ENCODE assay signal across 11 cellular contexts in genomic region chr10:132616170-132616994, GRCh38.
DNase-seq lines count a peak whose midpoint lies in the region; ATAC-seq and TF ChIP-seq lines count a peak whose summit lies in the region.
"Had no signal": no experiment of that assay in that cellular context is flagged by ENCODE, and none has a peak within 500 bp of the region (broad histone marks: within the 10 kb centered on the region; RNA-seq: fewer than 3 reads in every experiment).

No MANE protein-coding gene starts in this region.

- TF ChIP-seq CTCF in spleen (IDR thresholded peaks at IDR 0.05 in 8 of 11, conservative IDR thresholded peaks at IDR 0.05 in 3 of 11) (no peak), GM13977 (IDR thresholded peaks at IDR 0.05; ENCODE audit: extremely low read depth, insufficient read depth, missing control alignments) (no peak)

- peaks cover 2 to 33% (median 27%) of the 10 kb centered on the region in 8 donors for H3K9me3 ChIP-seq in spleen
- H3K9me3 ChIP-seq: gastrocnemius medialis had no signal

- ATAC-seq in GM21786 (IDR thresholded peaks at IDR 0.05; ENCODE audit: unreplicated experiment) (no peak), GM19395 (IDR thresholded peaks at IDR 0.05; ENCODE audit: unreplicated experiment) (no peak)
- ATAC-seq: gastrocnemius medialis had no signal

- peaks cover 30% of the 10 kb centered on the region for H3K4me1 Mint-ChIP-seq in activated naive CD4-positive, alpha-beta T cell treated with anti-CD3 and anti-CD28 coated beads, Interleukin-2, amount 50 U/mL, for 24 hours

- TF ChIP-seq POLR2A in spleen (IDR thresholded peaks at IDR 0.05): no peak

- WGBS in spleen, 5 donors: 77 to 89% (median 84%) methylated on average over 30 of the region's 30 CpGs

- no peaks in the 10 kb centered on the region for H3K27me3 ChIP-seq in spleen (replicated peaks in 1 of 7)
- H3K27me3 ChIP-seq: gastrocnemius medialis had no signal

- peaks cover 30% of the 10 kb centered on the region for H3K36me3 Mint-ChIP-seq in activated naive CD4-positive, alpha-beta T cell treated with anti-CD3 and anti-CD28 coated beads, Interleukin-2, amount 50 U/mL, for 24 hours

- intact Hi-C loops in spleen (cut with DNase I; ENCODE audit: low total_unique reads): no loop called here

- in situ Hi-C loops in GM13977 (cut with MboI; ENCODE audit: low pct_unique_long_range_greater_than_20kb, low sequenced_read_pairs, unreplicated experiment): no loop called here

- peak overlapping the region in 1 of 8 donors; percentile 55 for H3K27ac ChIP-seq in spleen
- H3K27ac ChIP-seq: gastrocnemius medialis had no signal

- peak overlapping the region; percentile 69 for H3K27ac Mint-ChIP-seq in activated naive CD4-positive, alpha-beta T cell treated with anti-CD3 and anti-CD28 coated beads, Interleukin-2, amount 50 U/mL, for 24 hours

- peak; percentile 32 to 57 for DNase-seq in activated CD4-positive, alpha-beta T cell treated with anti-CD3 and anti-CD28 coated beads for 24 hours (ENCODE audit: low read depth in 2 of 2)
- no peak for DNase-seq in activated CD4-positive, alpha-beta T cell treated with anti-CD3 and anti-CD28 coated beads for 1 hour
- DNase-seq in spleen: peak; percentile 74
- DNase-seq in globus pallidus (ENCODE audit: low spot score): no peak
- no peak for DNase-seq in GM13977 (ENCODE audit: low spot score)
- DNase-seq: anterior cingulate cortex, gastrocnemius medialis, KG1 had no signal

- peaks cover 0 to 36% (median 19%) of the 10 kb centered on the region in 6 donors for H3K4me1 ChIP-seq in spleen

- H3K4me3 ChIP-seq in spleen: no peak overlapping the region
- H3K4me3 ChIP-seq: gastrocnemius medialis had no signal

- peaks cover 0 to 62% (median 8%) of the 10 kb centered on the region in 6 donors for H3K36me3 ChIP-seq in spleen
- H3K36me3 ChIP-seq: gastrocnemius medialis had no signal

- H3K4me3 Mint-ChIP-seq in activated naive CD4-positive, alpha-beta T cell treated with anti-CD3 and anti-CD28 coated beads, Interleukin-2, amount 50 U/mL, for 24 hours: no peak overlapping the region

- H3K27me3 Mint-ChIP-seq in activated naive CD4-positive, alpha-beta T cell treated with anti-CD3 and anti-CD28 coated beads, Interleukin-2, amount 50 U/mL, for 24 hours: no peaks in the 10 kb centered on the region

- H3K9me3 Mint-ChIP-seq in activated naive CD4-positive, alpha-beta T cell treated with anti-CD3 and anti-CD28 coated beads, Interleukin-2, amount 50 U/mL, for 24 hours: no peaks in the 10 kb centered on the region

Comparison
In these comparisons a context has a peak if more than half of its experiments do, and no peak if none do; other contexts are left out.
1. DNase-seq: peak in activated CD4-positive, alpha-beta T cell treated with anti-CD3 and anti-CD28 coated beads for 24 hours (2 of 2) and spleen (single experiment); none in activated CD4-positive, alpha-beta T cell treated with anti-CD3 and anti-CD28 coated beads for 1 hour (single experiment), globus pallidus (single experiment) and GM13977 (single experiment).